24 cellular contexts compared by ENCODE assay signal in the genomic region with DNA sequence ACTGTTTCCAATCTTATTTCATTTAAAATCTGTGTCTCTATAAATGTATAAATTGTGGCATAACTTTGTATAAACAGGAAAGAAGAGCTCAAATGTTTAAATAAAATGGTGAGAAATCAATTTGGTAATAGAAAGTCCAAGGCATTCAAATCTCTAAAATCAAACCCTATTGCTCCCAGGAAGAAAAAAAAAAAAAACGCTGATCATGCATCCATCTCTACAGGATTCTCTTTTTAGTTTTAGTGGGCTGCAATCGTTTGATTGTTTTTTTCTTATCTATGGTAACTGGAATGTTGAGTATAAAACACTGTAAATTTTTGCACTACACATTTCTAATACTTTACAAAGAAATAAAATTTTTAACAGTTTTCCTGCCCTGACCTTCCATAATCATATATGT.
"Had no signal": no experiment of that assay in that cellular context is flagged by ENCODE, and none has a peak within 500 bp of the region (broad histone marks: within the 10 kb centered on the region; RNA-seq: fewer than 3 reads in every experiment).

No MANE protein-coding gene starts in this region.

- DNase-seq: colonic mucosa; effector CD8-positive, alpha-beta T cell; erythroblast; esophagus squamous epithelium; foreskin melanocyte; glutamatergic neuron; heart right ventricle; hippocampal formation; islet precursor cell; left ventricle myocardium superior; lower lobe of right lung; naive thymus-derived CD8-positive, alpha-beta T cell; nephron progenitor cell; nucleus accumbens; posterior cingulate gyrus; psoas muscle; right cardiac atrium; stimulated activated CD4-positive, alpha-beta T cell treated with anti-CD3 and anti-CD28 coated beads, Interleukin-15, amount 100 ng/mL, for 24 hours; stimulated activated CD4-positive, alpha-beta T cell treated with anti-CD3 and anti-CD28 coated beads, Interleukin-2, amount 100 ng/mL, for 48 hours; stimulated activated naive B cell treated with anti-CD40 and anti-IgM and Interleukin-4, amounts not matched to agents 10 μg/mL and 1 μg/mL and 100 μg/mL, for 72 hours; upper lobe of left lung had no signal

- H3K4me3 ChIP-seq: colonic mucosa, esophagus squamous epithelium, heart right ventricle, lower lobe of right lung, psoas muscle, skin epidermis, thoracic aorta, tibial nerve, upper lobe of left lung had no signal

- ATAC-seq: heart right ventricle; left ventricle myocardium superior; lower lobe of right lung; naive thymus-derived CD8-positive, alpha-beta T cell; psoas muscle; right cardiac atrium; stimulated activated naive B cell treated with anti-CD40 and anti-IgM and Interleukin-4, amounts not matched to agents 10 μg/mL and 1 μg/mL and 100 μg/mL, for 72 hours had no signal

- H3K9me3 ChIP-seq: colonic mucosa, esophagus squamous epithelium, heart right ventricle, lower lobe of right lung, psoas muscle, thoracic aorta, tibial nerve, upper lobe of left lung had no signal

- H3K36me3 ChIP-seq: colonic mucosa had no signal

- H3K4me1 ChIP-seq: colonic mucosa, esophagus squamous epithelium, lower lobe of right lung, tibial nerve, upper lobe of left lung had no signal

- H3K27ac ChIP-seq: colonic mucosa, esophagus squamous epithelium, heart right ventricle, lower lobe of right lung, psoas muscle, skin epidermis, thoracic aorta, tibial nerve, upper lobe of left lung had no signal
